In genomic region chr4:69493515-69493914, GRCh38 we compare ENCODE assay signal across 1 cellular context.
TF ChIP-seq lines count a peak whose summit lies in the region.

No MANE protein-coding gene starts in this region.

TF ChIP-seq in HepG2, 621 proteins besides CTCF, POLR2A, EP300 and RAD21 (continued from another document and continues in another):
- TF ChIP-seq, protein P1, sequence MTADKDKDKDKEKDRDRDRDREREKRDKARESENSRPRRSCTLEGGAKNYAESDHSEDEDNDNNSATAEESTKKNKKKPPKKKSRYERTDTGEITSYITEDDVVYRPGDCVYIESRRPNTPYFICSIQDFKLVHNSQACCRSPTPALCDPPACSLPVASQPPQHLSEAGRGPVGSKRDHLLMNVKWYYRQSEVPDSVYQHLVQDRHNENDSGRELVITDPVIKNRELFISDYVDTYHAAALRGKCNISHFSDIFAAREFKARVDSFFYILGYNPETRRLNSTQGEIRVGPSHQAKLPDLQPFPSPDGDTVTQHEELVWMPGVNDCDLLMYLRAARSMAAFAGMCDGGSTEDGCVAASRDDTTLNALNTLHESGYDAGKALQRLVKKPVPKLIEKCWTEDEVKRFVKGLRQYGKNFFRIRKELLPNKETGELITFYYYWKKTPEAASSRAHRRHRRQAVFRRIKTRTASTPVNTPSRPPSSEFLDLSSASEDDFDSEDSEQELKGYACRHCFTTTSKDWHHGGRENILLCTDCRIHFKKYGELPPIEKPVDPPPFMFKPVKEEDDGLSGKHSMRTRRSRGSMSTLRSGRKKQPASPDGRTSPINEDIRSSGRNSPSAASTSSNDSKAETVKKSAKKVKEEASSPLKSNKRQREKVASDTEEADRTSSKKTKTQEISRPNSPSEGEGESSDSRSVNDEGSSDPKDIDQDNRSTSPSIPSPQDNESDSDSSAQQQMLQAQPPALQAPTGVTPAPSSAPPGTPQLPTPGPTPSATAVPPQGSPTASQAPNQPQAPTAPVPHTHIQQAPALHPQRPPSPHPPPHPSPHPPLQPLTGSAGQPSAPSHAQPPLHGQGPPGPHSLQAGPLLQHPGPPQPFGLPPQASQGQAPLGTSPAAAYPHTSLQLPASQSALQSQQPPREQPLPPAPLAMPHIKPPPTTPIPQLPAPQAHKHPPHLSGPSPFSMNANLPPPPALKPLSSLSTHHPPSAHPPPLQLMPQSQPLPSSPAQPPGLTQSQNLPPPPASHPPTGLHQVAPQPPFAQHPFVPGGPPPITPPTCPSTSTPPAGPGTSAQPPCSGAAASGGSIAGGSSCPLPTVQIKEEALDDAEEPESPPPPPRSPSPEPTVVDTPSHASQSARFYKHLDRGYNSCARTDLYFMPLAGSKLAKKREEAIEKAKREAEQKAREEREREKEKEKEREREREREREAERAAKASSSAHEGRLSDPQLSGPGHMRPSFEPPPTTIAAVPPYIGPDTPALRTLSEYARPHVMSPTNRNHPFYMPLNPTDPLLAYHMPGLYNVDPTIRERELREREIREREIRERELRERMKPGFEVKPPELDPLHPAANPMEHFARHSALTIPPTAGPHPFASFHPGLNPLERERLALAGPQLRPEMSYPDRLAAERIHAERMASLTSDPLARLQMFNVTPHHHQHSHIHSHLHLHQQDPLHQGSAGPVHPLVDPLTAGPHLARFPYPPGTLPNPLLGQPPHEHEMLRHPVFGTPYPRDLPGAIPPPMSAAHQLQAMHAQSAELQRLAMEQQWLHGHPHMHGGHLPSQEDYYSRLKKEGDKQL (CRISPR knock-in tag; IDR thresholded peaks at IDR 0.05; ENCODE audit: low read depth): peak; percentile 59; the same call in 1 of the 2 replicates
- TF ChIP-seq TBX2 (CRISPR knock-in tag; IDR thresholded peaks at IDR 0.05; ENCODE audit: borderline replicate concordance): peak; percentile 65; the same call in 1 of the 2 replicates
- TF ChIP-seq, protein P2, sequence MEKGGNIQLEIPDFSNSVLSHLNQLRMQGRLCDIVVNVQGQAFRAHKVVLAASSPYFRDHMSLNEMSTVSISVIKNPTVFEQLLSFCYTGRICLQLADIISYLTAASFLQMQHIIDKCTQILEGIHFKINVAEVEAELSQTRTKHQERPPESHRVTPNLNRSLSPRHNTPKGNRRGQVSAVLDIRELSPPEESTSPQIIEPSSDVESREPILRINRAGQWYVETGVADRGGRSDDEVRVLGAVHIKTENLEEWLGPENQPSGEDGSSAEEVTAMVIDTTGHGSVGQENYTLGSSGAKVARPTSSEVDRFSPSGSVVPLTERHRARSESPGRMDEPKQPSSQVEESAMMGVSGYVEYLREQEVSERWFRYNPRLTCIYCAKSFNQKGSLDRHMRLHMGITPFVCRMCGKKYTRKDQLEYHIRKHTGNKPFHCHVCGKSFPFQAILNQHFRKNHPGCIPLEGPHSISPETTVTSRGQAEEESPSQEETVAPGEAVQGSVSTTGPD (CRISPR knock-in tag; IDR thresholded peaks at IDR 0.05): peak; percentile 93
- peak; percentile 77 for TF ChIP-seq FOXA3 (CRISPR knock-in tag; IDR thresholded peaks at IDR 0.05)
- peak; percentile 50; the same call in 1 of the 2 replicates for TF ChIP-seq PRDM10 (CRISPR knock-in tag; IDR thresholded peaks at IDR 0.05; ENCODE audit: low read depth)
- TF ChIP-seq ZNF644 (CRISPR knock-in tag; IDR thresholded peaks at IDR 0.05; ENCODE audit: low read depth): peak; percentile 97
- TF ChIP-seq FOSL2 (CRISPR knock-in tag; IDR thresholded peaks at IDR 0.05): 0 out of 2 replicates have a peak, but pooled peaks have one; percentile 20
- TF ChIP-seq ZNF710 (CRISPR knock-in tag; IDR thresholded peaks at IDR 0.05; ENCODE audit: borderline replicate concordance): peak; percentile 39; the same call in 1 of the 2 replicates
- TF ChIP-seq, protein P3, sequence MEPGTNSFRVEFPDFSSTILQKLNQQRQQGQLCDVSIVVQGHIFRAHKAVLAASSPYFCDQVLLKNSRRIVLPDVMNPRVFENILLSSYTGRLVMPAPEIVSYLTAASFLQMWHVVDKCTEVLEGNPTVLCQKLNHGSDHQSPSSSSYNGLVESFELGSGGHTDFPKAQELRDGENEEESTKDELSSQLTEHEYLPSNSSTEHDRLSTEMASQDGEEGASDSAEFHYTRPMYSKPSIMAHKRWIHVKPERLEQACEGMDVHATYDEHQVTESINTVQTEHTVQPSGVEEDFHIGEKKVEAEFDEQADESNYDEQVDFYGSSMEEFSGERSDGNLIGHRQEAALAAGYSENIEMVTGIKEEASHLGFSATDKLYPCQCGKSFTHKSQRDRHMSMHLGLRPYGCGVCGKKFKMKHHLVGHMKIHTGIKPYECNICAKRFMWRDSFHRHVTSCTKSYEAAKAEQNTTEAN (CRISPR knock-in tag; conservative IDR thresholded peaks at IDR 0.05): 0 out of 2 replicates have a peak, but pooled peaks have one; percentile 25
- TF ChIP-seq, protein P4, sequence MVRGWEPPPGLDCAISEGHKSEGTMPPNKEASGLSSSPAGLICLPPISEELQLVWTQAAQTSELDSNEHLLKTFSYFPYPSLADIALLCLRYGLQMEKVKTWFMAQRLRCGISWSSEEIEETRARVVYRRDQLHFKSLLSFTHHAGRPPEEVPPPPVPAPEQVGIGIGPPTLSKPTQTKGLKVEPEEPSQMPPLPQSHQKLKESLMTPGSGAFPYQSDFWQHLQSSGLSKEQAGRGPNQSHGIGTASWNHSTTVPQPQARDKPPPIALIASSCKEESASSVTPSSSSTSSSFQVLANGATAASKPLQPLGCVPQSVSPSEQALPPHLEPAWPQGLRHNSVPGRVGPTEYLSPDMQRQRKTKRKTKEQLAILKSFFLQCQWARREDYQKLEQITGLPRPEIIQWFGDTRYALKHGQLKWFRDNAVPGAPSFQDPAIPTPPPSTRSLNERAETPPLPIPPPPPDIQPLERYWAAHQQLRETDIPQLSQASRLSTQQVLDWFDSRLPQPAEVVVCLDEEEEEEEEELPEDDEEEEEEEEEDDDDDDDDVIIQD (CRISPR knock-in tag; IDR thresholded peaks at IDR 0.05; ENCODE audit: low read depth): peak; percentile 99
- peak; percentile 76 for TF ChIP-seq NFIC (IDR thresholded peaks at IDR 0.05; ENCODE audit: low read length)
- TF ChIP-seq HDAC2 (CRISPR knock-in tag; IDR thresholded peaks at IDR 0.05): peak; percentile 43; the same call in 1 of the 2 replicates
- peak; percentile 38; the same call in 1 of the 2 replicates for TF ChIP-seq HDAC1 (CRISPR knock-in tag; IDR thresholded peaks at IDR 0.05)
- TF ChIP-seq CEBPB (IDR thresholded peaks at IDR 0.05; ENCODE audit: borderline replicate concordance, low read depth, low read length): no peak
- no peak for TF ChIP-seq FOXP1 (IDR thresholded peaks at IDR 0.05)
- peak; percentile 45; the same call in 1 of the 2 replicates for TF ChIP-seq FOXP1 (CRISPR knock-in tag; IDR thresholded peaks at IDR 0.05)
- TF ChIP-seq DPF2 (CRISPR knock-in tag; IDR thresholded peaks at IDR 0.05; ENCODE audit: borderline replicate concordance, low read depth): no peak
- peak; percentile 86; the same call in 1 of the 2 replicates for TF ChIP-seq ZNF792 (CRISPR knock-in tag; IDR thresholded peaks at IDR 0.05)
- TF ChIP-seq ZNF615 (CRISPR knock-in tag; IDR thresholded peaks at IDR 0.05; ENCODE audit: borderline replicate concordance): no peak
- peak; percentile 55 for TF ChIP-seq HNF1A (IDR thresholded peaks at IDR 0.05; ENCODE audit: low read depth)
- TF ChIP-seq HNF1A (CRISPR knock-in tag; IDR thresholded peaks at IDR 0.05; ENCODE audit: borderline replicate concordance): 0 out of 2 replicates have a peak, but pooled peaks have one; percentile 43
- TF ChIP-seq ZNF766 (CRISPR knock-in tag; IDR thresholded peaks at IDR 0.05; ENCODE audit: borderline replicate concordance): no peak
- TF ChIP-seq, protein P5, sequence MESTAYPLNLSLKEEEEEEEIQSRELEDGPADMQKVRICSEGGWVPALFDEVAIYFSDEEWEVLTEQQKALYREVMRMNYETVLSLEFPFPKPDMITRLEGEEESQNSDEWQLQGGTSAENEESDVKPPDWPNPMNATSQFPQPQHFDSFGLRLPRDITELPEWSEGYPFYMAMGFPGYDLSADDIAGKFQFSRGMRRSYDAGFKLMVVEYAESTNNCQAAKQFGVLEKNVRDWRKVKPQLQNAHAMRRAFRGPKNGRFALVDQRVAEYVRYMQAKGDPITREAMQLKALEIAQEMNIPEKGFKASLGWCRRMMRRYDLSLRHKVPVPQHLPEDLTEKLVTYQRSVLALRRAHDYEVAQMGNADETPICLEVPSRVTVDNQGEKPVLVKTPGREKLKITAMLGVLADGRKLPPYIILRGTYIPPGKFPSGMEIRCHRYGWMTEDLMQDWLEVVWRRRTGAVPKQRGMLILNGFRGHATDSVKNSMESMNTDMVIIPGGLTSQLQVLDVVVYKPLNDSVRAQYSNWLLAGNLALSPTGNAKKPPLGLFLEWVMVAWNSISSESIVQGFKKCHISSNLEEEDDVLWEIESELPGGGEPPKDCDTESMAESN (CRISPR knock-in tag; conservative IDR thresholded peaks at IDR 0.05): 0 out of 2 replicates have a peak, but pooled peaks have one; percentile 33
- TF ChIP-seq JUNB (CRISPR knock-in tag; IDR thresholded peaks at IDR 0.05; ENCODE audit: borderline replicate concordance): no peak
- TF ChIP-seq ISL2 (CRISPR knock-in tag; IDR thresholded peaks at IDR 0.05): peak; percentile 78; the same call in 1 of the 2 replicates
- TF ChIP-seq YEATS4 (CRISPR knock-in tag; IDR thresholded peaks at IDR 0.05; ENCODE audit: borderline replicate concordance): peak; percentile 42; the same call in 1 of the 2 replicates
- no peak for TF ChIP-seq RAD51 (IDR thresholded peaks at IDR 0.05; ENCODE audit: borderline replicate concordance)
- TF ChIP-seq CAMTA2 (CRISPR knock-in tag; IDR thresholded peaks at IDR 0.05; ENCODE audit: borderline replicate concordance): no peak
